In the genomic region with DNA sequence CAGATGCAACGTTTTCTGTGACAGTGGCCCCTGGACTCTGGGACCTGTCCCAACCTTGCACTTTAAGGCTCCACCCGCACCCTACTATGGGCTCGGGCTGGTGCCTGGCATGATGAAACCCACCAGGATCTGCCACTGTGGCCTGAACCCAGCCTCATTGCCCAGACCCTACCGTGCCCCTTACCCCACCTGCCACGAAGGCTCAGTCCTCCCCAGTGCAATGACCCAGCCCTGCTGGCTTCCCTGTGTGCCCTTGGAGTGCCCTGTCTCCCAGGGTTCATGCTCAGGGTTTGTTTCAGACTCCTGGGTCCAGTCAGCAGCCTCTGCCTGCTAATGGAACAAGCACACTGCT, we compare ENCODE assay signal across 18 cellular contexts. TPM values are rescaled to one million over a fixed set of nuclear protein-coding genes. Genes with fewer than 3 reads are reported as not detected.
DNase-seq lines count a peak whose midpoint lies in the region; ATAC-seq and TF ChIP-seq lines count a peak whose summit lies in the region.
"Had no signal": no experiment of that assay in that cellular context is flagged by ENCODE, and none has a peak within 500 bp of the region (broad histone marks: within the 10 kb centered on the region; RNA-seq: fewer than 3 reads in every experiment).

No MANE protein-coding gene starts in this region.

- no peaks in the 10 kb centered on the region for H3K9me3 Mint-ChIP-seq in activated CD8-positive, alpha-beta memory T cell treated with anti-CD3 and anti-CD28 coated beads, Interleukin-2, amount 10 ng/mL, durations not matched to agents 7 days and 5 days (ENCODE audit: low read depth)
- no peaks in the 10 kb centered on the region for H3K9me3 Mint-ChIP-seq in activated T-helper 17 cell treated with anti-CD3 and anti-CD28 coated beads, Interleukin-2, amount 50 U/mL, for 72 hours
- no peaks in the 10 kb centered on the region for H3K9me3 Mint-ChIP-seq in nephron

- no peaks in the 10 kb centered on the region for H3K27me3 Mint-ChIP-seq in activated CD8-positive, alpha-beta memory T cell treated with anti-CD3 and anti-CD28 coated beads, Interleukin-2, amount 10 ng/mL, durations not matched to agents 7 days and 5 days
- no peaks in the 10 kb centered on the region for H3K27me3 Mint-ChIP-seq in activated T-helper 17 cell treated with anti-CD3 and anti-CD28 coated beads, Interleukin-2, amount 50 U/mL, for 72 hours
- no peaks in the 10 kb centered on the region for H3K27me3 Mint-ChIP-seq in nephron (ENCODE audit: low read depth)

- no peak overlapping the region for H3K4me3 ChIP-seq in DND-41 (ENCODE audit: low read depth in 1 of 2, low read length in 2 of 2)
- H3K4me3 ChIP-seq: A549, HAP-1, PC-9 had no signal

- ATAC-seq in activated CD8-positive, alpha-beta memory T cell treated with anti-CD3 and anti-CD28 coated beads, Interleukin-2, amount 10 ng/mL, durations not matched to agents 7 days and 5 days = no peak
- ATAC-seq in DND-41 (ENCODE audit: insufficient read depth, low read depth) = no peak
- no peak for ATAC-seq in activated T-helper 17 cell treated with anti-CD3 and anti-CD28 coated beads, Interleukin-2, amount 50 U/mL, for 72 hours (replicated peaks)
- no peak for ATAC-seq in GM18861 (IDR thresholded peaks at IDR 0.05; ENCODE audit: unreplicated experiment)
- ATAC-seq: A549, HepG2 had no signal

- H3K9me3 ChIP-seq in DND-41 (ENCODE audit: insufficient read depth, low read length, severe bottlenecking) = no peaks in the 10 kb centered on the region
- H3K9me3 ChIP-seq: A549, HAP-1 had no signal

- no peaks in the 10 kb centered on the region for H3K36me3 Mint-ChIP-seq in activated CD8-positive, alpha-beta memory T cell treated with anti-CD3 and anti-CD28 coated beads, Interleukin-2, amount 10 ng/mL, durations not matched to agents 7 days and 5 days
- H3K36me3 Mint-ChIP-seq in activated T-helper 17 cell treated with anti-CD3 and anti-CD28 coated beads, Interleukin-2, amount 50 U/mL, for 72 hours (ENCODE audit: low read depth) = no peaks in the 10 kb centered on the region
- H3K36me3 Mint-ChIP-seq in nephron (ENCODE audit: low read depth) = no peaks in the 10 kb centered on the region

- H3K27ac Mint-ChIP-seq in activated CD8-positive, alpha-beta memory T cell treated with anti-CD3 and anti-CD28 coated beads, Interleukin-2, amount 10 ng/mL, durations not matched to agents 7 days and 5 days = peak overlapping the region; percentile 61
- peak overlapping the region; percentile 66 for H3K27ac Mint-ChIP-seq in activated T-helper 17 cell treated with anti-CD3 and anti-CD28 coated beads, Interleukin-2, amount 50 U/mL, for 72 hours
- peak overlapping the region in 2 of 3 experiments; percentile 7 to 39 for H3K27ac Mint-ChIP-seq in nephron

- H4K20me1 ChIP-seq in DND-41 (ENCODE audit: insufficient read depth, low read length) = peaks cover 9% of the 10 kb centered on the region

- no peak overlapping the region for H3K27ac ChIP-seq in DND-41 (ENCODE audit: low read length)
- H3K27ac ChIP-seq: A549, KMS-11, PC-9 had no signal

- 0 out of 2 replicates have a peak overlapping the region, but pooled peaks have one; percentile 21 for H3K9ac ChIP-seq in DND-41 (ENCODE audit: low read depth, low read length)
- H3K9ac ChIP-seq: KMS-11 had no signal

- CTCF ChIA-PET in activated CD8-positive, alpha-beta memory T cell treated with anti-CD3 and anti-CD28 coated beads, Interleukin-2, amount 10 ng/mL, durations not matched to agents 7 days and 5 days (lab: Charles Lee) = interaction anchor here (0.9 to 1.6 kb wide), 6 partner anchors 21 to 255 kb away, joined by 3 to 5 read pairs (median 3); no protein-coding TSS in a partner anchor

- no peaks in the 10 kb centered on the region for H3K27me3 ChIP-seq in DND-41 (ENCODE audit: insufficient read depth, low read length, poor library complexity)

- DNase-seq in activated CD8-positive, alpha-beta memory T cell treated with anti-CD3 and anti-CD28 coated beads, Interleukin-2, amount 10 ng/mL, durations not matched to agents 7 days and 5 days = no peak
- no peak for DNase-seq in activated CD8-positive, alpha-beta memory T cell treated with anti-CD3 and anti-CD28 coated beads, Interleukin-2, amount 50 U/mL, for 4 hours
- no peak for DNase-seq in DND-41
- DNase-seq in stimulated activated CD8-positive, alpha-beta memory T cell treated with anti-CD3 and anti-CD28 coated beads, Interleukin-4, amount 100 ng/mL, for 48 hours = no peak
- DNase-seq in hippocampal formation (lab: John Stamatoyannopoulos, UW) = no peak
- DNase-seq: DMS53, MM.1S, NCI-H1105, NCI-H187, NCI-H446, PC-9 had no signal

- no peak for TF ChIP-seq CTCF in DND-41 (IDR thresholded peaks at IDR 0.05; ENCODE audit: borderline replicate concordance, extremely low read depth, low read length, poor library complexity, severe bottlenecking)
- no peak for TF ChIP-seq CTCF in nephron (IDR thresholded peaks at IDR 0.05; ENCODE audit: unreplicated experiment in 3 of 3)

- no peak overlapping the region for H3K4me3 Mint-ChIP-seq in activated CD8-positive, alpha-beta memory T cell treated with anti-CD3 and anti-CD28 coated beads, Interleukin-2, amount 10 ng/mL, durations not matched to agents 7 days and 5 days
- H3K4me3 Mint-ChIP-seq in activated T-helper 17 cell treated with anti-CD3 and anti-CD28 coated beads, Interleukin-2, amount 50 U/mL, for 72 hours = no peak overlapping the region
- peak overlapping the region in 2 of 3 experiments; percentile 50 to 63 for H3K4me3 Mint-ChIP-seq in nephron

- H3K4me1 Mint-ChIP-seq in activated CD8-positive, alpha-beta memory T cell treated with anti-CD3 and anti-CD28 coated beads, Interleukin-2, amount 10 ng/mL, durations not matched to agents 7 days and 5 days = peaks cover 32% of the 10 kb centered on the region
- H3K4me1 Mint-ChIP-seq in activated T-helper 17 cell treated with anti-CD3 and anti-CD28 coated beads, Interleukin-2, amount 50 U/mL, for 72 hours = peaks cover 17% of the 10 kb centered on the region
- peaks cover 24% of the 10 kb centered on the region for H3K4me1 Mint-ChIP-seq in nephron

- peaks cover 36% of the 10 kb centered on the region for H3K36me3 ChIP-seq in DND-41 (ENCODE audit: insufficient read depth, low read length)

- no peak overlapping the region for H2AFZ ChIP-seq in DND-41 (ENCODE audit: low read depth, low read length)
- H2AFZ ChIP-seq: PC-9 had no signal

- peaks cover 35% of the 10 kb centered on the region for H3K79me2 ChIP-seq in DND-41 (ENCODE audit: insufficient read depth, low read length)

- peak overlapping the region; percentile 30; the same call in 1 of the 2 replicates for H3K4me2 ChIP-seq in DND-41 (ENCODE audit: insufficient read depth, low read length)
- H3K4me2 ChIP-seq: A549, KMS-11, PC-9 had no signal

- peaks cover 41% of the 10 kb centered on the region for H3K4me1 ChIP-seq in DND-41 (ENCODE audit: insufficient read depth, low read length)

RNA-seq across cellular contexts. Expression of gene UVSSA, which starts 3.1 kb away (rescaled TPM):
- total RNA-seq in activated CD8-positive, alpha-beta memory T cell treated with anti-CD3 and anti-CD28 coated beads, Interleukin-2, amount 10 ng/mL, durations not matched to agents 7 days and 5 days = 10 to 100 TPM; 18.2 to 25.2 TPM
- 10 to 100 TPM; 15.8 to 22.3 TPM for total RNA-seq in activated T-helper 17 cell treated with anti-CD3 and anti-CD28 coated beads, Interleukin-2, amount 50 U/mL, for 72 hours

RNA-seq across cellular contexts. Expression of gene NKX1-1, which starts 56.1 kb away (rescaled TPM):
- not detected for total RNA-seq in activated CD8-positive, alpha-beta memory T cell treated with anti-CD3 and anti-CD28 coated beads, Interleukin-2, amount 10 ng/mL, durations not matched to agents 7 days and 5 days
- total RNA-seq in activated T-helper 17 cell treated with anti-CD3 and anti-CD28 coated beads, Interleukin-2, amount 50 U/mL, for 72 hours = not detected
- total RNA-seq: HepG2, PC-9 had no signal

Comparison
In these comparisons a context has a peak if more than half of its experiments do, and no peak if none do; other contexts are left out.
1. H3K4me3 Mint-ChIP-seq: peak in nephron (2 of 3); none in activated CD8-positive, alpha-beta memory T cell treated with anti-CD3 and anti-CD28 coated beads, Interleukin-2, amount 10 ng/mL, durations not matched to agents 7 days and 5 days (single experiment) and activated T-helper 17 cell treated with anti-CD3 and anti-CD28 coated beads, Interleukin-2, amount 50 U/mL, for 72 hours (single experiment).
2. Peak in every context shown above with its lines, with median percentiles within 50 percentile points of each other: H3K27ac Mint-ChIP-seq.